In the genomic region with DNA sequence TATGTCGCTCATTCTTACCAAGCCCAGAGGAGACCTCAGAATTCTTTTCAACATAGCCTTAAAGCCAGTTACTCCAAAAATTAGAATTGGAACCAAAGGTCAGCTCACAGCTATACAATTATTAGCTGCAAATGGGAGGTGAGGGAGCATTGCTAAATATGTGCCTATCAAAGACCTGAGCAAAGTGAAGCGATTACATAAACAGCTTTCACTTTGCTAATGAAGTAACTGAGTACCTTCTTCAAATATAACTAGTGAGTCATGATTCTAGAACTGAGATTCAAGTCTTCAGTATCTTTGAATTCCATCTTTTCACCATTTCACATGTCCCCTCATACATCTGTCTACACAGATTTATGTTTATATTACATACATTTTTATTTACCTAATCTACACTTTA, we compare ENCODE assay signal across 1 cellular context.
TF ChIP-seq lines count a peak whose summit lies in the region.

No MANE protein-coding gene starts in this region.

TF ChIP-seq in HepG2, 621 proteins besides CTCF, POLR2A, EP300 and RAD21 (continued from another document):
- TF ChIP-seq, protein P1, sequence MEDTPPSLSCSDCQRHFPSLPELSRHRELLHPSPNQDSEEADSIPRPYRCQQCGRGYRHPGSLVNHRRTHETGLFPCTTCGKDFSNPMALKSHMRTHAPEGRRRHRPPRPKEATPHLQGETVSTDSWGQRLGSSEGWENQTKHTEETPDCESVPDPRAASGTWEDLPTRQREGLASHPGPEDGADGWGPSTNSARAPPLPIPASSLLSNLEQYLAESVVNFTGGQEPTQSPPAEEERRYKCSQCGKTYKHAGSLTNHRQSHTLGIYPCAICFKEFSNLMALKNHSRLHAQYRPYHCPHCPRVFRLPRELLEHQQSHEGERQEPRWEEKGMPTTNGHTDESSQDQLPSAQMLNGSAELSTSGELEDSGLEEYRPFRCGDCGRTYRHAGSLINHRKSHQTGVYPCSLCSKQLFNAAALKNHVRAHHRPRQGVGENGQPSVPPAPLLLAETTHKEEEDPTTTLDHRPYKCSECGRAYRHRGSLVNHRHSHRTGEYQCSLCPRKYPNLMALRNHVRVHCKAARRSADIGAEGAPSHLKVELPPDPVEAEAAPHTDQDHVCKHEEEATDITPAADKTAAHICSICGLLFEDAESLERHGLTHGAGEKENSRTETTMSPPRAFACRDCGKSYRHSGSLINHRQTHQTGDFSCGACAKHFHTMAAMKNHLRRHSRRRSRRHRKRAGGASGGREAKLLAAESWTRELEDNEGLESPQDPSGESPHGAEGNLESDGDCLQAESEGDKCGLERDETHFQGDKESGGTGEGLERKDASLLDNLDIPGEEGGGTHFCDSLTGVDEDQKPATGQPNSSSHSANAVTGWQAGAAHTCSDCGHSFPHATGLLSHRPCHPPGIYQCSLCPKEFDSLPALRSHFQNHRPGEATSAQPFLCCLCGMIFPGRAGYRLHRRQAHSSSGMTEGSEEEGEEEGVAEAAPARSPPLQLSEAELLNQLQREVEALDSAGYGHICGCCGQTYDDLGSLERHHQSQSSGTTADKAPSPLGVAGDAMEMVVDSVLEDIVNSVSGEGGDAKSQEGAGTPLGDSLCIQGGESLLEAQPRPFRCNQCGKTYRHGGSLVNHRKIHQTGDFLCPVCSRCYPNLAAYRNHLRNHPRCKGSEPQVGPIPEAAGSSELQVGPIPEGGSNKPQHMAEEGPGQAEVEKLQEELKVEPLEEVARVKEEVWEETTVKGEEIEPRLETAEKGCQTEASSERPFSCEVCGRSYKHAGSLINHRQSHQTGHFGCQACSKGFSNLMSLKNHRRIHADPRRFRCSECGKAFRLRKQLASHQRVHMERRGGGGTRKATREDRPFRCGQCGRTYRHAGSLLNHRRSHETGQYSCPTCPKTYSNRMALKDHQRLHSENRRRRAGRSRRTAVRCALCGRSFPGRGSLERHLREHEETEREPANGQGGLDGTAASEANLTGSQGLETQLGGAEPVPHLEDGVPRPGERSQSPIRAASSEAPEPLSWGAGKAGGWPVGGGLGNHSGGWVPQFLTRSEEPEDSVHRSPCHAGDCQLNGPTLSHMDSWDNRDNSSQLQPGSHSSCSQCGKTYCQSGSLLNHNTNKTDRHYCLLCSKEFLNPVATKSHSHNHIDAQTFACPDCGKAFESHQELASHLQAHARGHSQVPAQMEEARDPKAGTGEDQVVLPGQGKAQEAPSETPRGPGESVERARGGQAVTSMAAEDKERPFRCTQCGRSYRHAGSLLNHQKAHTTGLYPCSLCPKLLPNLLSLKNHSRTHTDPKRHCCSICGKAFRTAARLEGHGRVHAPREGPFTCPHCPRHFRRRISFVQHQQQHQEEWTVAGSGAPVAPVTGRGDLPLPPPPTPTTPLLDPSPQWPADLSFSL (CRISPR knock-in tag; IDR thresholded peaks at IDR 0.05) = no peak
- TF ChIP-seq SOX5 (CRISPR knock-in tag; IDR thresholded peaks at IDR 0.05; ENCODE audit: borderline replicate concordance) (no peak), FOSL2 (CRISPR knock-in tag; IDR thresholded peaks at IDR 0.05) (no peak), ZNF33A (CRISPR knock-in tag; IDR thresholded peaks at IDR 0.05; ENCODE audit: borderline replicate concordance) (no peak), ZNF891 (CRISPR knock-in tag; IDR thresholded peaks at IDR 0.05) (no peak), KMT2B (CRISPR knock-in tag; IDR thresholded peaks at IDR 0.05) (no peak), ATRX (CRISPR knock-in tag; IDR thresholded peaks at IDR 0.05; ENCODE audit: borderline replicate concordance) (no peak), PCBP1 (IDR thresholded peaks at IDR 0.05; ENCODE audit: borderline replicate concordance, low read depth, low read length) (no peak), ZNF441 (CRISPR knock-in tag; IDR thresholded peaks at IDR 0.05; ENCODE audit: borderline replicate concordance) (no peak), ZBTB8A (CRISPR knock-in tag; IDR thresholded peaks at IDR 0.05; ENCODE audit: borderline replicate concordance, low read depth) (no peak)
- TF ChIP-seq, protein P2, sequence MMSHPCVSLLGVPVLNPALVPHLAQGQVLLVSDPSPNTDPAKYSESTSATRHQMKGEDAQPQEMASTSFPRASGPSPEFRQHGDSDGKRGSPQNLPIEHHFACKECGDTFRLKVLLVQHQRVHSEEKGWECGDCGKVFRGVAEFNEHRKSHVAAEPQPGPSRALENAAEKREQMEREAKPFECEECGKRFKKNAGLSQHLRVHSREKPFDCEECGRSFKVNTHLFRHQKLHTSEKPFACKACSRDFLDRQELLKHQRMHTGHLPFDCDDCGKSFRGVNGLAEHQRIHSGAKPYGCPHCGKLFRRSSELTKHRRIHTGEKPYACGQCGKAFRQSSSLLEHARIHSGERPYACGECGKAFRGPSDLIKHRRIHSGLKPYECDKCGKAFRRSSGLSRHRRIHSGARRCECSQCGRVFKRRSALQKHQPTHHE (CRISPR knock-in tag; IDR thresholded peaks at IDR 0.05; ENCODE audit: borderline replicate concordance) = no peak
- TF ChIP-seq, protein P3, sequence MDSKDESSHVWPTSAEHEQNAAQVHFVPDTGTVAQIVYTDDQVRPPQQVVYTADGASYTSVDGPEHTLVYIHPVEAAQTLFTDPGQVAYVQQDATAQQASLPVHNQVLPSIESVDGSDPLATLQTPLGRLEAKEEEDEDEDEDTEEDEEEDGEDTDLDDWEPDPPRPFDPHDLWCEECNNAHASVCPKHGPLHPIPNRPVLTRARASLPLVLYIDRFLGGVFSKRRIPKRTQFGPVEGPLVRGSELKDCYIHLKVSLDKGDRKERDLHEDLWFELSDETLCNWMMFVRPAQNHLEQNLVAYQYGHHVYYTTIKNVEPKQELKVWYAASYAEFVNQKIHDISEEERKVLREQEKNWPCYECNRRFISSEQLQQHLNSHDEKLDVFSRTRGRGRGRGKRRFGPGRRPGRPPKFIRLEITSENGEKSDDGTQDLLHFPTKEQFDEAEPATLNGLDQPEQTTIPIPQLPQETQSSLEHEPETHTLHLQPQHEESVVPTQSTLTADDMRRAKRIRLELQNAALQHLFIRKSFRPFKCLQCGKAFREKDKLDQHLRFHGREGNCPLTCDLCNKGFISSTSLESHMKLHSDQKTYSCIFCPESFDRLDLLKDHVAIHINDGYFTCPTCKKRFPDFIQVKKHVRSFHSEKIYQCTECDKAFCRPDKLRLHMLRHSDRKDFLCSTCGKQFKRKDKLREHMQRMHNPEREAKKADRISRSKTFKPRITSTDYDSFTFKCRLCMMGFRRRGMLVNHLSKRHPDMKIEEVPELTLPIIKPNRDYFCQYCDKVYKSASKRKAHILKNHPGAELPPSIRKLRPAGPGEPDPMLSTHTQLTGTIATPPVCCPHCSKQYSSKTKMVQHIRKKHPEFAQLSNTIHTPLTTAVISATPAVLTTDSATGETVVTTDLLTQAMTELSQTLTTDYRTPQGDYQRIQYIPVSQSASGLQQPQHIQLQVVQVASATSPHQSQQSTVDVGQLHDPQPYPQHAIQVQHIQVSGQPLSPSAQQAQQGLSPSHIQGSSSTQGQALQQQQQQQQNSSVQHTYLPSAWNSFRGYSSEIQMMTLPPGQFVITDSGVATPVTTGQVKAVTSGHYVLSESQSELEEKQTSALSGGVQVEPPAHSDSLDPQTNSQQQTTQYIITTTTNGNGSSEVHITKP (CRISPR knock-in tag; IDR thresholded peaks at IDR 0.05; ENCODE audit: low read depth) = no peak
